ENCODE assay signal across 1 cellular context in genomic region chr17:46940692-46941404, GRCh38.
TF ChIP-seq lines count a peak whose summit lies in the region.

No MANE protein-coding gene starts in this region.

TF ChIP-seq in HepG2, 621 proteins besides CTCF, POLR2A, EP300 and RAD21 (continued from another document and continues in another):
- TF ChIP-seq MXD3 (CRISPR knock-in tag; IDR thresholded peaks at IDR 0.05) (no peak), TRIM22 (IDR thresholded peaks at IDR 0.05) (no peak), ZNF563 (CRISPR knock-in tag; IDR thresholded peaks at IDR 0.05) (no peak), MLX (CRISPR knock-in tag; IDR thresholded peaks at IDR 0.05) (no peak), POLR2AphosphoS5 (IDR thresholded peaks at IDR 0.05; ENCODE audit: low read depth, low read length) (peak; percentile 29; the same call in 1 of the 2 replicates), NFE2L1 (CRISPR knock-in tag; IDR thresholded peaks at IDR 0.05; ENCODE audit: borderline replicate concordance) (no peak), SIX4 (CRISPR knock-in tag; IDR thresholded peaks at IDR 0.05) (no peak), HOMEZ (CRISPR knock-in tag; IDR thresholded peaks at IDR 0.05; ENCODE audit: low read depth) (peak; percentile 54; the same call in 1 of the 2 replicates), SMAD9 (CRISPR knock-in tag; IDR thresholded peaks at IDR 0.05) (no peak), ARID5B (CRISPR knock-in tag; IDR thresholded peaks at IDR 0.05) (peak; percentile 62; the same call in 1 of the 2 replicates), ZNF10 (CRISPR knock-in tag; IDR thresholded peaks at IDR 0.05; ENCODE audit: borderline replicate concordance, low read depth) (no peak), ZFP90 (CRISPR knock-in tag; IDR thresholded peaks at IDR 0.05; ENCODE audit: borderline replicate concordance) (no peak), ZNF773 (CRISPR knock-in tag; IDR thresholded peaks at IDR 0.05; ENCODE audit: borderline replicate concordance) (0 out of 2 replicates have a peak, but pooled peaks have one; percentile 37), ZFP91 (CRISPR knock-in tag; IDR thresholded peaks at IDR 0.05; ENCODE audit: borderline replicate concordance) (no peak), MTERF4 (CRISPR knock-in tag; IDR thresholded peaks at IDR 0.05) (0 out of 2 replicates have a peak, but pooled peaks have one; percentile 86), E2F5 (CRISPR knock-in tag; conservative IDR thresholded peaks at IDR 0.05) (no peak), ZNF784 (CRISPR knock-in tag; IDR thresholded peaks at IDR 0.05; ENCODE audit: borderline replicate concordance) (no peak), JDP2 (CRISPR knock-in tag; IDR thresholded peaks at IDR 0.05; ENCODE audit: borderline replicate concordance) (no peak), ZNF747 (CRISPR knock-in tag; IDR thresholded peaks at IDR 0.05; ENCODE audit: borderline replicate concordance) (no peak; the same call in 1 of the 2 replicates), CBX5 (CRISPR knock-in tag; IDR thresholded peaks at IDR 0.05; ENCODE audit: borderline replicate concordance) (peak; percentile 92; the same call in 1 of the 2 replicates), KLF11 (CRISPR knock-in tag; IDR thresholded peaks at IDR 0.05) (0 out of 2 replicates have a peak, but pooled peaks have one; percentile 43), ATF3 (CRISPR knock-in tag; IDR thresholded peaks at IDR 0.05) (peak; percentile 77), ZNF138 (CRISPR knock-in tag; IDR thresholded peaks at IDR 0.05; ENCODE audit: low read depth) (no peak), ZNF770 (CRISPR knock-in tag; IDR thresholded peaks at IDR 0.05) (no peak), ZNF619 (CRISPR knock-in tag; IDR thresholded peaks at IDR 0.05) (0 out of 2 replicates have a peak, but pooled peaks have one; percentile 33), ZNF776 (CRISPR knock-in tag; IDR thresholded peaks at IDR 0.05) (no peak), ATF1 (CRISPR knock-in tag; IDR thresholded peaks at IDR 0.05) (no peak), ZNF318 (CRISPR knock-in tag; IDR thresholded peaks at IDR 0.05) (no peak), RARA (CRISPR knock-in tag; IDR thresholded peaks at IDR 0.05) (0 out of 2 replicates have a peak, but pooled peaks have one; percentile 25)
